ENCODE assay signal across 14 cellular contexts in the genomic region with DNA sequence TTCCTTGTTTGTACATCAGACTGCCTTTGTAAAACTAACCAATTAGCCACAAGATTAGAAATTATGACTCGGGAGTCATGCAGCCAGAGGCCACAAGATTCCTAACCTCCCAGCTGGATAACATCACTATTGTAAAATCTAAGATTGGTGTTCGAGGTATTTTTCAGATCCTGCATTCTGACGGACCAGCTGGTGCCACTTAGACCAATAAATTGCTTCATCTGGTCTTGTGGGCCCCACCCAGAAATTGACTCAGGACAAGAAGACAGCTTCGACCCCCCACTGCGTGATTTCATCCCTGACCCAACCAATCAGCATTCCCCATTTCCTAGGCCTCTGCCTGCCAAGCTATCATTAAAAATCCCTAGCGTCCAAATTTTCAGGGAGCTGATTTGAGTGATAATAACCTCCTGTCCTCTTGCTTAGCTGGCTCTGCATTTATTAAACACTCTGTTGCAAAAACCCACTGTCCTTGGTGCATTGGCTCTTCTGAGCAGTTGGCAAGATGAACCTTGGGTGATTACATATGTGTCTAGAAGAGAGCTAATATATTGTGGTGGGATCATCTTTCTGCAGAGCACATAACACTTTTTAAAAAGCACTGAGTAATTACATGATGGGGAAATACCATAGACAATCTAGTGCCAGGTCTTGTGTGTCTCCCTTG.
DNase-seq lines count a peak whose midpoint lies in the region; ATAC-seq and TF ChIP-seq lines count a peak whose summit lies in the region.
"Had no signal": no experiment of that assay in that cellular context is flagged by ENCODE, and none has a peak within 500 bp of the region (broad histone marks: within the 10 kb centered on the region; RNA-seq: fewer than 3 reads in every experiment).

No MANE protein-coding gene starts in this region.

- TF ChIP-seq CTCF in fibroblast of villous mesenchyme (IDR thresholded peaks at IDR 0.05; ENCODE audit: insufficient read depth, low read depth, low read length) = no peak
- TF ChIP-seq CTCF in upper lobe of right lung (IDR thresholded peaks at IDR 0.05) = no peak
- no peak for TF ChIP-seq CTCF in stomach (IDR thresholded peaks at IDR 0.05)

- H3K27me3 ChIP-seq in right cardiac atrium (ENCODE audit: control insufficient read depth, insufficient read depth) (no peaks in the 10 kb centered on the region), upper lobe of right lung (no peaks in the 10 kb centered on the region), stomach (no peaks in the 10 kb centered on the region)
- H3K27me3 ChIP-seq: tibial artery had no signal

- intact Hi-C loops in Right ventricle myocardium superior (cut with DNase I) = no loop called here
- intact Hi-C loops in right cardiac atrium (cut with DNase I) = loop anchor here in 1 of 4 donors (10.0 kb wide), 1 partner anchor 58 kb away; no protein-coding TSS in a partner anchor
- intact Hi-C loops in upper lobe of right lung (cut with DNase I) = no loop called here
- intact Hi-C loops in stomach (cut with DNase I; ENCODE audit: low total_unique reads) = loop anchor here (10.0 kb wide), 1 partner anchor 68 kb away; no protein-coding TSS in a partner anchor

- WGBS in right cardiac atrium = 52% methylated on average over 6 of the region's 6 CpGs
- WGBS in stomach, 5 donors = 59 to 73% (median 65%) methylated on average over 6 of the region's 6 CpGs

- TF ChIP-seq EP300 in stomach (IDR thresholded peaks at IDR 0.05) = no peak

- no peak for TF ChIP-seq POLR2A in stomach (IDR thresholded peaks at IDR 0.05)

- H3K9me3 ChIP-seq in right cardiac atrium (ENCODE audit: control insufficient read depth, low read length) (no peaks in the 10 kb centered on the region), upper lobe of right lung (no peaks in the 10 kb centered on the region), stomach (no peaks in the 10 kb centered on the region)
- H3K9me3 ChIP-seq: tibial artery had no signal

- no peak overlapping the region for H3K4me3 ChIP-seq in right cardiac atrium (ENCODE audit: low read length)
- H3K4me3 ChIP-seq in fibroblast of villous mesenchyme (ENCODE audit: low read depth, low read length) = no peak overlapping the region
- H3K4me3 ChIP-seq in upper lobe of right lung = no peak overlapping the region
- no peak overlapping the region for H3K4me3 ChIP-seq in stomach
- H3K4me3 ChIP-seq: tibial artery had no signal

- H3K36me3 ChIP-seq in upper lobe of right lung = no peaks in the 10 kb centered on the region
- no peaks in the 10 kb centered on the region for H3K36me3 ChIP-seq in stomach
- H3K36me3 ChIP-seq: tibial artery had no signal

- no peak overlapping the region for H3K27ac ChIP-seq in right cardiac atrium (ENCODE audit: low read length)
- H3K27ac ChIP-seq in upper lobe of right lung = no peak overlapping the region
- H3K27ac ChIP-seq in stomach = no peak overlapping the region
- H3K27ac ChIP-seq: parathyroid adenoma, tibial artery had no signal

- H3K4me1 ChIP-seq in right cardiac atrium (ENCODE audit: control insufficient read depth, insufficient read depth, low read length) (no peaks in the 10 kb centered on the region), upper lobe of right lung (no peaks in the 10 kb centered on the region), stomach (no peaks in the 10 kb centered on the region)
- H3K4me1 ChIP-seq: parathyroid adenoma, tibial artery had no signal

- peak; percentile 31 for ATAC-seq in Right ventricle myocardium superior (ENCODE audit: poor library complexity)
- ATAC-seq in right cardiac atrium = no peak
- peak; percentile 36 for ATAC-seq in upper lobe of right lung
- ATAC-seq in HG03571 (IDR thresholded peaks at IDR 0.05; ENCODE audit: unreplicated experiment) = no peak
- ATAC-seq: activated CD4-positive, CD25-positive, alpha-beta regulatory T cell treated with anti-CD3 and anti-CD28 coated beads, Interleukin-2, amount 50 U/mL, for 24 hours had no signal

- DNase-seq in Right ventricle myocardium superior (no peak), right cardiac atrium (no peak), RPMI7951 (ENCODE audit: low read depth) (peak; percentile 83), fibroblast of villous mesenchyme (ENCODE audit: low read depth) (peak; percentile 84), upper lobe of right lung (no peak), stomach (no peak)
- no peak for DNase-seq in stimulated activated CD4-positive, alpha-beta T cell treated with anti-CD3 and anti-CD28 coated beads, Interleukin-2, amount 100 ng/mL, for 48 hours
- DNase-seq: ACHN, DND-41, NCI-H2107, tibial artery had no signal

Comparison
In these comparisons a context has a peak if more than half of its experiments do, and no peak if none do; other contexts are left out.
1. ATAC-seq: peak in Right ventricle myocardium superior (single experiment) and upper lobe of right lung (single experiment); none in right cardiac atrium (0 of 2) and HG03571 (single experiment).
2. DNase-seq: peak in RPMI7951 (single experiment) and fibroblast of villous mesenchyme (single experiment); none in Right ventricle myocardium superior (single experiment), right cardiac atrium (0 of 3), upper lobe of right lung (single experiment), stomach (single experiment) and stimulated activated CD4-positive, alpha-beta T cell treated with anti-CD3 and anti-CD28 coated beads, Interleukin-2, amount 100 ng/mL, for 48 hours (0 of 2).